In genomic region chr3:27360113-27361078, GRCh38 we compare ENCODE assay signal across 8 cellular contexts. TPM values are rescaled to one million over a fixed set of nuclear protein-coding genes. Genes with fewer than 3 reads are reported as not detected.
A peak's percentile ranks its signal among the peaks of the same experiment; 100 is the strongest.
DNase-seq lines count a peak whose midpoint lies in the region; ATAC-seq and TF ChIP-seq lines count a peak whose summit lies in the region.

No MANE protein-coding gene starts in this region.

- no peaks in the 10 kb centered on the region for H3K36me3 ChIP-seq in aorta (ENCODE audit: control insufficient read depth in 1 of 2, insufficient read depth in 2 of 2, low read length in 1 of 2)

- no peaks in the 10 kb centered on the region for H3K36me3 Mint-ChIP-seq in endothelial cell (ENCODE audit: low read depth, unreplicated experiment)

- no peak overlapping the region for H3K4me3 ChIP-seq in aorta (ENCODE audit: low read length in 2 of 2)

- peak; percentile 43 for ATAC-seq in GM18868 (IDR thresholded peaks at IDR 0.05; ENCODE audit: unreplicated experiment)
- ATAC-seq in HG03066 (IDR thresholded peaks at IDR 0.05; ENCODE audit: low read depth, unreplicated experiment) = peak; percentile 47
- no peak for ATAC-seq in aorta (ENCODE audit: low FRiP score)

- no peaks in the 10 kb centered on the region for H3K27me3 ChIP-seq in aorta (ENCODE audit: control insufficient read depth in 1 of 2, insufficient read depth in 2 of 2, low read length in 1 of 2)

- H3K4me1 Mint-ChIP-seq in endothelial cell (ENCODE audit: unreplicated experiment) = peaks cover 7% of the 10 kb centered on the region

- H3K27ac ChIP-seq in substantia nigra (ENCODE audit: low read depth, low read length, poor library complexity, severe bottlenecking) (no peak overlapping the region), aorta (ENCODE audit: low read depth in 1 of 2, low read length in 2 of 2) (no peak overlapping the region)

- H3K27ac Mint-ChIP-seq in endothelial cell (ENCODE audit: unreplicated experiment) = no peak overlapping the region

- TF ChIP-seq CTCF in endothelial cell (IDR thresholded peaks at IDR 0.05; ENCODE audit: unreplicated experiment) = no peak

- DNase-seq in NCI-H774 (lab: John Stamatoyannopoulos, UW) = peak; percentile 69
- peak; percentile 72 for DNase-seq in left kidney (ENCODE audit: low read depth, low spot score)
- DNase-seq in substantia nigra (lab: John Stamatoyannopoulos, UW) = no peak
- DNase-seq in endothelial cell (ENCODE audit: low spot score) = no peak
- DNase-seq in epidermal melanocyte (ENCODE audit: insufficient read length, low spot score) = no peak
- DNase-seq in aorta = no peak

- no peaks in the 10 kb centered on the region for H3K4me1 ChIP-seq in aorta (ENCODE audit: control insufficient read depth in 1 of 2, insufficient read depth in 2 of 2, low read length in 2 of 2)

- no peak overlapping the region for H3K4me3 Mint-ChIP-seq in endothelial cell (ENCODE audit: unreplicated experiment)

- no peaks in the 10 kb centered on the region for H3K9me3 Mint-ChIP-seq in endothelial cell (ENCODE audit: unreplicated experiment)

- no peaks in the 10 kb centered on the region for H3K9me3 ChIP-seq in aorta (ENCODE audit: control insufficient read depth, low read length)

- H3K27me3 Mint-ChIP-seq in endothelial cell (ENCODE audit: unreplicated experiment) = peaks cover 2% of the 10 kb centered on the region

- 83 to 84% methylated on average over 7 of the region's 7 CpGs for WGBS in aorta, 2 donors

- intact Hi-C loops in aorta (cut with DNase I) = loop anchor here in 1 of 2 donors (10.0 kb wide), 1 partner anchor 314 kb away; no protein-coding TSS in a partner anchor

RNA-seq across cellular contexts. Expression of gene NEK10, which starts 8.8 kb away (rescaled TPM):
- 1.2 TPM for total RNA-seq in endothelial cell (ENCODE audit: unreplicated experiment)
- 1 to 10 TPM; 1.2 to 3.5 TPM for total RNA-seq in aorta
- polyA plus RNA-seq in aorta = under 1 TPM; 0.08 to 0.25 TPM

Comparison
In these comparisons a context has a peak if more than half of its experiments do, and no peak if none do; other contexts are left out.
1. DNase-seq: peak in NCI-H774 (single experiment) and left kidney (single experiment); none in substantia nigra (0 of 49), endothelial cell (single experiment), epidermal melanocyte (single experiment) and aorta (0 of 2).